ENCODE assay signal across 11 cellular contexts in the genomic region with DNA sequence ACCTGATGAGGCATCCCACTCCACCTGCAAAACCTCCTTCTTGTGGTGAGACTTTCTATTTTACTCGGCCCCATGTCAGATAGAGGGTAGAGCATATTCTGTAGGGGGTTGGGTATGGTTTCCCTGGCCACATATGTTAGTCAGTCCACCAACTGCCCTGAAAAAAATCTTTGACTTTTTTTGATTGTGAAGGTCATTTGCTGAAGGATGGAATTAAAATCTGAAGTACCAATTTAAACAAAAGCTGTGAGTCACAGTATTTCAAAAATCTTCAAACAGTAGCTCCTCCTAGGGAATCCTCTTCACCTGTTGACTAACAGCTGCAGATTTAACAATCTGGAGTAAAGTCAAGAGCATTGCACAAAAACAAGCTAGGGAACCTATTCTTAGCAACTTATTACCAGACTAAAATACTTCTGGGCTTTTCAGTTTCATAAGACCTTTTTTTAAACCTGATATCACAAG. TPM values are rescaled to one million over a fixed set of nuclear protein-coding genes. Genes with fewer than 3 reads are reported as not detected.
DNase-seq lines count a peak whose midpoint lies in the region; ATAC-seq and TF ChIP-seq lines count a peak whose summit lies in the region.
"Had no signal": no experiment of that assay in that cellular context is flagged by ENCODE, and none has a peak within 500 bp of the region (broad histone marks: within the 10 kb centered on the region; RNA-seq: fewer than 3 reads in every experiment).

No MANE protein-coding gene starts in this region.

- peaks cover 21% of the 10 kb centered on the region for H3K27me3 Mint-ChIP-seq in Calu3 (ENCODE audit: unreplicated experiment)

- CTCF ChIA-PET in Calu3 (lab: Charles Lee), result no interaction called here

- DNase-seq in GM06990 (ENCODE audit: extremely low read depth, insufficient read length) (peak; percentile 75), RKO (ENCODE audit: low spot score) (no peak), Calu3 (no peak)
- no peak for DNase-seq in stimulated activated CD4-positive, alpha-beta T cell treated with anti-CD3 and anti-CD28 coated beads, Interleukin-2, amount 100 ng/mL, for 24 hours
- no peak for DNase-seq in stimulated activated CD4-positive, alpha-beta T cell treated with anti-CD3 and anti-CD28 coated beads, Interleukin-2, amount 100 ng/mL, for 48 hours
- DNase-seq: amniotic stem cell, mammary epithelial cell, NCI-H446 had no signal

- no peak overlapping the region for H3K4me3 Mint-ChIP-seq in Calu3 (ENCODE audit: low read depth, unreplicated experiment)

- peak overlapping the region; percentile 37 for H3K4me3 ChIP-seq in GM06990 (replicated peaks; ENCODE audit: low read depth, low read length)

- no peaks in the 10 kb centered on the region for H3K9me3 Mint-ChIP-seq in Calu3 (ENCODE audit: low read depth, unreplicated experiment)

- no peaks in the 10 kb centered on the region for H3K36me3 Mint-ChIP-seq in Calu3 (ENCODE audit: insufficient read depth, unreplicated experiment)

- TF ChIP-seq CTCF in GM06990 (IDR thresholded peaks at IDR 0.05; ENCODE audit: insufficient read depth, low read length, poor library complexity, severe bottlenecking) (no peak), Calu3 (IDR thresholded peaks at IDR 0.05; ENCODE audit: unreplicated experiment) (no peak)

- no peak overlapping the region for H3K27ac Mint-ChIP-seq in Calu3 (ENCODE audit: unreplicated experiment)

- H3K4me1 Mint-ChIP-seq in Calu3 (ENCODE audit: low read depth, unreplicated experiment), result no peaks in the 10 kb centered on the region

- no TSS peak for BruUV-seq in Calu3 (replicated peaks; lab: Mats Ljungman, UMichigan)

- no peaks in the 10 kb centered on the region for H3K36me3 ChIP-seq in GM06990 (ENCODE audit: control insufficient read depth, insufficient read depth, low read length)

- H3K27me3 ChIP-seq in GM06990 (replicated peaks; ENCODE audit: control insufficient read depth, insufficient read depth, low read length), result no peaks in the 10 kb centered on the region

- intact Hi-C loops in Calu3 (cut with micrococcal nuclease; ENCODE audit: unreplicated experiment), result no loop called here

- ATAC-seq in GM18870 (IDR thresholded peaks at IDR 0.05; ENCODE audit: unreplicated experiment), result peak; percentile 93
- ATAC-seq in HG02588 (IDR thresholded peaks at IDR 0.05; ENCODE audit: unreplicated experiment), result peak; percentile 95
- peak; percentile 88 for ATAC-seq in HG03521 (IDR thresholded peaks at IDR 0.05; ENCODE audit: unreplicated experiment)

RNA-seq across cellular contexts. Expression of a gene that starts 8.0 kb away (rescaled TPM):
- not detected in 2 replicates for total RNA-seq in Calu3 (2022)

RNA-seq across cellular contexts. Expression of a gene that starts 53.8 kb away (rescaled TPM):
- 11.8 and 14.8 TPM in 2 replicates for total RNA-seq in Calu3 (2022)

RNA-seq across cellular contexts. Expression of a gene that starts 55.8 kb away (rescaled TPM):
- total RNA-seq in Calu3 (2022), result 0.50 and 0.51 TPM in 2 replicates
